Comparison of ENCODE assay signal across 1 cellular context in the genomic region with DNA sequence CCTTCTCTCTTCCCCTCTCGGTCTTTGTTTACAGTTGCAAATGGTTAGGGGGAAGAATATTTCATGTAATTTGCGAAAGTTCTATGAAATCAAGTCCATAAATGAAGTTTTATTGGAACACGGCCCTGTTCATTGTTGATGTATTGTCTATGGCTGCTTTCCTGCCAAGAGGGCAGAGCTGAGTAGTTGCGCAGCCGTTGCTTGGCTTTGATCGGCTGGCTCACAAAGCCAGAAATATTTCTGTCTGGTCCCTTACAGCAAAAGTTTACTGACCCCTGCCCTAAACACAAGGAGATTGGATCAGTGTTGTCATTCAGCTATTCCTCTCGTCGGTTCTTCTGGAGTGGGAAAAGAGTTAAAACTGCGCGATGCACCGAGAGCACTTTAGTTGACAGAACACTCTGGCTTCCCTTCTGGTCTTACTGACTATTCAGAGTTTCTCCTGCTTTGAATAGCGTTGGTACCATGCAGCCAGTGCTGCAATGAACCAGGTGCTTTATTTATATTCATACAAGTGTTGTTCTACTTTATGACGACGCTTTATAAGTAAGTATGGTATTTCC.
TF ChIP-seq lines count a peak whose summit lies in the region.

No MANE protein-coding gene starts in this region.

TF ChIP-seq in SK-N-SH, 30 proteins besides CTCF, POLR2A, EP300 and RAD21 (continued from another document):
- TF ChIP-seq, protein P1, sequence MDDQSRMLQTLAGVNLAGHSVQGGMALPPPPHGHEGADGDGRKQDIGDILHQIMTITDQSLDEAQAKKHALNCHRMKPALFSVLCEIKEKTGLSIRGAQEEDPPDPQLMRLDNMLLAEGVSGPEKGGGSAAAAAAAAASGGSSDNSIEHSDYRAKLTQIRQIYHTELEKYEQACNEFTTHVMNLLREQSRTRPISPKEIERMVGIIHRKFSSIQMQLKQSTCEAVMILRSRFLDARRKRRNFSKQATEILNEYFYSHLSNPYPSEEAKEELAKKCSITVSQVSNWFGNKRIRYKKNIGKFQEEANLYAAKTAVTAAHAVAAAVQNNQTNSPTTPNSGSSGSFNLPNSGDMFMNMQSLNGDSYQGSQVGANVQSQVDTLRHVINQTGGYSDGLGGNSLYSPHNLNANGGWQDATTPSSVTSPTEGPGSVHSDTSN (IDR thresholded peaks at IDR 0.05): no peak
- no peak for TF ChIP-seq SMC3 (IDR thresholded peaks at IDR 0.05; ENCODE audit: low read depth, low read length)
- TF ChIP-seq GATA2 (CRISPR knock-in tag; IDR thresholded peaks at IDR 0.05): no peak
- TF ChIP-seq, protein P2, sequence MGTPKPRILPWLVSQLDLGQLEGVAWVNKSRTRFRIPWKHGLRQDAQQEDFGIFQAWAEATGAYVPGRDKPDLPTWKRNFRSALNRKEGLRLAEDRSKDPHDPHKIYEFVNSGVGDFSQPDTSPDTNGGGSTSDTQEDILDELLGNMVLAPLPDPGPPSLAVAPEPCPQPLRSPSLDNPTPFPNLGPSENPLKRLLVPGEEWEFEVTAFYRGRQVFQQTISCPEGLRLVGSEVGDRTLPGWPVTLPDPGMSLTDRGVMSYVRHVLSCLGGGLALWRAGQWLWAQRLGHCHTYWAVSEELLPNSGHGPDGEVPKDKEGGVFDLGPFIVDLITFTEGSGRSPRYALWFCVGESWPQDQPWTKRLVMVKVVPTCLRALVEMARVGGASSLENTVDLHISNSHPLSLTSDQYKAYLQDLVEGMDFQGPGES (IDR thresholded peaks at IDR 0.05; ENCODE audit: low read depth, low read length): no peak
- TF ChIP-seq, protein P3, sequence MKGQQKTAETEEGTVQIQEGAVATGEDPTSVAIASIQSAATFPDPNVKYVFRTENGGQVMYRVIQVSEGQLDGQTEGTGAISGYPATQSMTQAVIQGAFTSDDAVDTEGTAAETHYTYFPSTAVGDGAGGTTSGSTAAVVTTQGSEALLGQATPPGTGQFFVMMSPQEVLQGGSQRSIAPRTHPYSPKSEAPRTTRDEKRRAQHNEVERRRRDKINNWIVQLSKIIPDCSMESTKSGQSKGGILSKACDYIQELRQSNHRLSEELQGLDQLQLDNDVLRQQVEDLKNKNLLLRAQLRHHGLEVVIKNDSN (IDR thresholded peaks at IDR 0.05; ENCODE audit: borderline replicate concordance, low read depth): no peak
- TF ChIP-seq YY1 (IDR thresholded peaks at IDR 0.05; ENCODE audit: low read depth): no peak
- no peak for TF ChIP-seq TAF1 (IDR thresholded peaks at IDR 0.05; ENCODE audit: borderline replicate concordance, low read depth, low read length)
